ENCODE assay signal across 22 cellular contexts in the genomic region with DNA sequence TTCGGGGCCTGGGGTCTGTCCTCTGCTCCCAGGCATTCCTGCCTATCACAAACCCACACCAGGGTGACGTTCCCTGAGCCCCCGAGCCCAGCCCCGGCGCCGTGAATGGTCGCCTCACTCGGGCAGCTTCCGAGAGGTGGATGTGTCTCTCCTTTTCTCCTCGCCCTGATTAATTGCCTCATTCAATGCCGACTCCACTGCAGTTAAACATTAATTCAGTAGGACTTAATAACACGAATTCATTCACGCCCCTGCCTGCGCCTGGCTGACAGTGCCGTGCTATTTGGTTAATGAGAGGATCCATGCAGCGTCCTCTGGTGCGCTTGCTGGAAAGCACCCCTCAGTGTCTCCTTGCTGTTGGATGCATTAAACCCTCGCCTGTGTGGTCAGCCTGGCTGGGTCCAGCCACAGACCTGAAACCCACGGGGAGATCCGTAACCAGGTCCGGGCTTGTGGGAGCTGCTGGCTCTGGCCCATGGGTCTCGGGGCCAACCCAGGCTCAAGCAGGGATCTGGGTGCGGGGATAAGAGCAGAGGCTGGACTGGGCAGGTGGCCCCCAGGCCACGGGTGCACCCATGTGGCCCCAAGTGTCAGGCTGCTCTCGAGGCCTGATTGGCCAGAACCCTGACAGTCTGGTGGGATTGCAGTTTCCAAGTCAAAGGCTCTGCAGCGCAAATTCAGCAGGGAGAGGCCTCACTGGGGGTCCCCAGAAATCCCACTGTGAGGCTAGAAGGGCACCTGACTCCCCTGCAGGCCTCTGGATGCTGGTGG.
"Had no signal": no experiment of that assay in that cellular context is flagged by ENCODE, and none has a peak within 500 bp of the region (broad histone marks: within the 10 kb centered on the region; RNA-seq: fewer than 3 reads in every experiment).

No MANE protein-coding gene starts in this region.

- H3K4me3 Mint-ChIP-seq: activated CD4-positive, alpha-beta memory T cell treated with anti-CD3 and anti-CD28 coated beads, Interleukin-2, amount 10 ng/mL, durations not matched to agents 7 days and 5 days; activated CD4-positive, alpha-beta T cell treated with anti-CD3 and anti-CD28 coated beads, Interleukin-2, amount 10 ng/mL, durations not matched to agents 24 days and 14 days; activated CD8-positive, alpha-beta memory T cell treated with anti-CD3 and anti-CD28 coated beads, Interleukin-2, amount 10 ng/mL, durations not matched to agents 7 days and 5 days; activated naive CD4-positive, alpha-beta T cell treated with anti-CD3 and anti-CD28 coated beads, Interleukin-2, amount 10 ng/mL, durations not matched to agents 7 days and 5 days; stimulated activated naive CD8-positive, alpha-beta T cell treated with anti-CD3 and anti-CD28 coated beads, Interleukin-15, Interleukin-2, amounts not matched to agents 100 ng/mL and 50 ng/mL, for 24 hours had no signal

- DNase-seq: activated CD4-positive, alpha-beta memory T cell treated with anti-CD3 and anti-CD28 coated beads, Interleukin-2, amount 10 ng/mL, durations not matched to agents 7 days and 5 days; activated CD4-positive, alpha-beta T cell treated with anti-CD3 and anti-CD28 coated beads, Interleukin-2, amount 10 ng/mL, durations not matched to agents 24 days and 14 days; activated CD8-positive, alpha-beta memory T cell treated with anti-CD3 and anti-CD28 coated beads, Interleukin-2, amount 10 ng/mL, durations not matched to agents 7 days and 5 days; activated effector memory CD4-positive, alpha-beta T cell treated with anti-CD3 and anti-CD28 coated beads, Interleukin-2, amount 50 U/mL, for 16 hours; activated naive CD4-positive, alpha-beta T cell treated with anti-CD3 and anti-CD28 coated beads, Interleukin-2, amount 10 ng/mL, durations not matched to agents 7 days and 5 days; activated T-cell treated with anti-CD3 and anti-CD28 coated beads for 4 hours; amygdala; dermis blood vessel endothelial cell; effector CD8-positive, alpha-beta T cell; kidney; left lung; naive thymus-derived CD4-positive, alpha-beta T cell; psoas muscle; right cardiac atrium; stimulated activated CD4-positive, alpha-beta T cell treated with anti-CD3 and anti-CD28 coated beads, Interleukin-12 subunit alpha, Interleukin-12 subunit beta, amount 100 ng/mL, for 4 hours; stimulated activated CD4-positive, alpha-beta T cell treated with anti-CD3 and anti-CD28 coated beads, Interleukin-4, amount 100 ng/mL, for 4 hours; substantia nigra; thyroid gland had no signal

- H3K27ac ChIP-seq: foreskin keratinocyte, left lung, psoas muscle, thyroid gland had no signal

- H3K27ac Mint-ChIP-seq: activated CD4-positive, alpha-beta memory T cell treated with anti-CD3 and anti-CD28 coated beads, Interleukin-2, amount 10 ng/mL, durations not matched to agents 7 days and 5 days; activated CD4-positive, alpha-beta T cell treated with anti-CD3 and anti-CD28 coated beads, Interleukin-2, amount 10 ng/mL, durations not matched to agents 24 days and 14 days; activated CD8-positive, alpha-beta memory T cell treated with anti-CD3 and anti-CD28 coated beads, Interleukin-2, amount 10 ng/mL, durations not matched to agents 7 days and 5 days; activated naive CD4-positive, alpha-beta T cell treated with anti-CD3 and anti-CD28 coated beads, Interleukin-2, amount 10 ng/mL, durations not matched to agents 7 days and 5 days; stimulated activated naive CD8-positive, alpha-beta T cell treated with anti-CD3 and anti-CD28 coated beads, Interleukin-15, Interleukin-2, amounts not matched to agents 100 ng/mL and 50 ng/mL, for 24 hours had no signal

- ATAC-seq: activated CD4-positive, CD25-positive, alpha-beta regulatory T cell treated with anti-CD3 and anti-CD28 coated beads, Interleukin-2, amount 50 U/mL, for 24 hours; activated CD8-positive, alpha-beta memory T cell treated with anti-CD3 and anti-CD28 coated beads, Interleukin-2, amount 10 ng/mL, durations not matched to agents 7 days and 5 days; left lung; naive thymus-derived CD4-positive, alpha-beta T cell; psoas muscle; right cardiac atrium had no signal

- H3K36me3 Mint-ChIP-seq: activated CD8-positive, alpha-beta memory T cell treated with anti-CD3 and anti-CD28 coated beads, Interleukin-2, amount 10 ng/mL, durations not matched to agents 7 days and 5 days; activated naive CD4-positive, alpha-beta T cell treated with anti-CD3 and anti-CD28 coated beads, Interleukin-2, amount 10 ng/mL, durations not matched to agents 7 days and 5 days had no signal

- H3K9me3 ChIP-seq: left lung, psoas muscle, thyroid gland had no signal

- H3K4me1 Mint-ChIP-seq: activated CD4-positive, alpha-beta T cell treated with anti-CD3 and anti-CD28 coated beads, Interleukin-2, amount 10 ng/mL, durations not matched to agents 24 days and 14 days had no signal

- H3K4me1 ChIP-seq: foreskin keratinocyte, left lung, psoas muscle, thyroid gland had no signal

- H3K4me3 ChIP-seq: left lung, lung, psoas muscle, thyroid gland had no signal

- H3K27me3 Mint-ChIP-seq: activated CD4-positive, alpha-beta memory T cell treated with anti-CD3 and anti-CD28 coated beads, Interleukin-2, amount 10 ng/mL, durations not matched to agents 7 days and 5 days; activated CD4-positive, alpha-beta T cell treated with anti-CD3 and anti-CD28 coated beads, Interleukin-2, amount 10 ng/mL, durations not matched to agents 24 days and 14 days; activated CD8-positive, alpha-beta memory T cell treated with anti-CD3 and anti-CD28 coated beads, Interleukin-2, amount 10 ng/mL, durations not matched to agents 7 days and 5 days; activated naive CD4-positive, alpha-beta T cell treated with anti-CD3 and anti-CD28 coated beads, Interleukin-2, amount 10 ng/mL, durations not matched to agents 7 days and 5 days; naive thymus-derived CD4-positive, alpha-beta T cell; stimulated activated naive CD8-positive, alpha-beta T cell treated with anti-CD3 and anti-CD28 coated beads, Interleukin-15, Interleukin-2, amounts not matched to agents 100 ng/mL and 50 ng/mL, for 24 hours had no signal

- H3K27me3 ChIP-seq: left lung, thyroid gland had no signal

- H3K9me3 Mint-ChIP-seq: activated CD4-positive, alpha-beta memory T cell treated with anti-CD3 and anti-CD28 coated beads, Interleukin-2, amount 10 ng/mL, durations not matched to agents 7 days and 5 days; activated CD4-positive, alpha-beta T cell treated with anti-CD3 and anti-CD28 coated beads, Interleukin-2, amount 10 ng/mL, durations not matched to agents 24 days and 14 days; activated naive CD4-positive, alpha-beta T cell treated with anti-CD3 and anti-CD28 coated beads, Interleukin-2, amount 10 ng/mL, durations not matched to agents 7 days and 5 days; naive thymus-derived CD4-positive, alpha-beta T cell; stimulated activated naive CD8-positive, alpha-beta T cell treated with anti-CD3 and anti-CD28 coated beads, Interleukin-15, Interleukin-2, amounts not matched to agents 100 ng/mL and 50 ng/mL, for 24 hours had no signal
